In genomic region chr11:95703059-95703458, GRCh38 we compare ENCODE assay signal across 15 cellular contexts.
DNase-seq lines count a peak whose midpoint lies in the region; ATAC-seq and TF ChIP-seq lines count a peak whose summit lies in the region.
"Had no signal": no experiment of that assay in that cellular context is flagged by ENCODE, and none has a peak within 500 bp of the region (broad histone marks: within the 10 kb centered on the region; RNA-seq: fewer than 3 reads in every experiment).

No MANE protein-coding gene starts in this region.

- TF ChIP-seq CTCF in activated CD8-positive, alpha-beta T cell treated with anti-CD3 and anti-CD28 coated beads for 36 hours (IDR thresholded peaks at IDR 0.05): no peak

- H3K4me3 Mint-ChIP-seq in activated CD8-positive, alpha-beta T cell treated with anti-CD3 and anti-CD28 coated beads for 36 hours: peak overlapping the region; percentile 52
- H3K4me3 Mint-ChIP-seq in naive thymus-derived CD8-positive, alpha-beta T cell: peak overlapping the region in 7 of 10 donors; percentile 2 to 57 (median 23)
- H3K4me3 Mint-ChIP-seq: activated naive CD8-positive, alpha-beta T cell; dendritic cell treated with granulocyte-macrophage colony-stimulating factor and Interleukin-4, amounts not matched to agents 40 ng/mL and 50 ng/mL, for 4 days had no signal

- CTCF ChIA-PET in activated CD8-positive, alpha-beta T cell treated with anti-CD3 and anti-CD28 coated beads for 36 hours (lab: Charles Lee): interaction anchor here (0.7 to 15.3 kb wide), 4 partner anchors 9 to 548 kb away, joined by 3 to 294 read pairs (median 4); no protein-coding TSS in a partner anchor

- peaks cover 32% of the 10 kb centered on the region for H3K4me1 Mint-ChIP-seq in activated CD8-positive, alpha-beta T cell treated with anti-CD3 and anti-CD28 coated beads for 36 hours (ENCODE audit: low read depth)
- peaks cover 10 to 35% (median 34%) of the 10 kb centered on the region in 4 donors for H3K4me1 Mint-ChIP-seq in naive thymus-derived CD8-positive, alpha-beta T cell

- no peaks in the 10 kb centered on the region for H3K36me3 Mint-ChIP-seq in activated CD8-positive, alpha-beta T cell treated with anti-CD3 and anti-CD28 coated beads for 36 hours (ENCODE audit: low read depth)
- no peaks in the 10 kb centered on the region for H3K36me3 Mint-ChIP-seq in naive thymus-derived CD8-positive, alpha-beta T cell
- H3K36me3 Mint-ChIP-seq: activated naive CD8-positive, alpha-beta T cell had no signal

- peak; percentile 56 for DNase-seq in activated CD8-positive, alpha-beta T cell treated with anti-CD3 and anti-CD28 coated beads for 36 hours
- peak in 1 of 10 donors; percentile 17 for DNase-seq in naive thymus-derived CD8-positive, alpha-beta T cell
- no peak for DNase-seq in GM03348 (ENCODE audit: low spot score)
- no peak for DNase-seq in NCI-H446 treated with DMSO at 0.1 percent for 48 hours (lab: John Stamatoyannopoulos, UW)
- DNase-seq in 8988T: no peak
- DNase-seq: gastrocnemius medialis, Kasumi-1, left lung, NCI-H2171 treated with DMSO at 0.1 percent for 48 hours had no signal

- ATAC-seq in GM18498 (IDR thresholded peaks at IDR 0.05; ENCODE audit: unreplicated experiment) (peak; percentile 39), GM21515 (IDR thresholded peaks at IDR 0.05; ENCODE audit: unreplicated experiment) (peak; percentile 53), HG03378 (IDR thresholded peaks at IDR 0.05; ENCODE audit: unreplicated experiment) (no peak)
- ATAC-seq in activated CD8-positive, alpha-beta T cell treated with anti-CD3 and anti-CD28 coated beads for 36 hours: peak; percentile 37
- ATAC-seq in naive thymus-derived CD8-positive, alpha-beta T cell: no peak
- ATAC-seq: gastrocnemius medialis had no signal

- no peaks in the 10 kb centered on the region for H3K27me3 Mint-ChIP-seq in activated CD8-positive, alpha-beta T cell treated with anti-CD3 and anti-CD28 coated beads for 36 hours
- no peaks in the 10 kb centered on the region for H3K27me3 Mint-ChIP-seq in naive thymus-derived CD8-positive, alpha-beta T cell
- H3K27me3 Mint-ChIP-seq: activated naive CD8-positive, alpha-beta T cell; CD4-positive, alpha-beta T cell; dendritic cell treated with granulocyte-macrophage colony-stimulating factor and Interleukin-4, amounts not matched to agents 40 ng/mL and 50 ng/mL, for 4 days had no signal

- H3K9me3 Mint-ChIP-seq in activated CD8-positive, alpha-beta T cell treated with anti-CD3 and anti-CD28 coated beads for 36 hours: no peaks in the 10 kb centered on the region
- H3K9me3 Mint-ChIP-seq in naive thymus-derived CD8-positive, alpha-beta T cell: no peaks in the 10 kb centered on the region
- H3K9me3 Mint-ChIP-seq: CD4-positive, alpha-beta T cell; dendritic cell treated with granulocyte-macrophage colony-stimulating factor and Interleukin-4, amounts not matched to agents 40 ng/mL and 50 ng/mL, for 4 days had no signal

- POLR2A ChIA-PET in activated CD8-positive, alpha-beta T cell treated with anti-CD3 and anti-CD28 coated beads for 36 hours (lab: Charles Lee): interaction anchor here (0.7 to 0.9 kb wide), 3 partner anchors 8 to 497 kb away, joined by 3 read pairs; no protein-coding TSS in a partner anchor
- POLR2A ChIA-PET in naive thymus-derived CD8-positive, alpha-beta T cell (lab: Charles Lee): interaction anchor here (1.0 to 2.5 kb wide), 3 partner anchors 471 to 552 kb away, joined by 3 to 18 read pairs (median 3); partner anchors contain the start of gene SESN3

- no peak overlapping the region for H3K27ac Mint-ChIP-seq in activated CD8-positive, alpha-beta T cell treated with anti-CD3 and anti-CD28 coated beads for 36 hours
- peak overlapping the region in 2 of 10 donors; percentile 70 to 82 for H3K27ac Mint-ChIP-seq in naive thymus-derived CD8-positive, alpha-beta T cell
- H3K27ac Mint-ChIP-seq: activated naive CD8-positive, alpha-beta T cell; CD4-positive, alpha-beta T cell; dendritic cell treated with granulocyte-macrophage colony-stimulating factor and Interleukin-4, amounts not matched to agents 40 ng/mL and 50 ng/mL, for 4 days had no signal

- intact Hi-C loops in activated CD8-positive, alpha-beta T cell treated with anti-CD3 and anti-CD28 coated beads for 36 hours (cut with micrococcal nuclease): loop anchor here (5.0 to 10.0 kb wide), 2 partner anchors 101 to 638 kb away; partner anchors contain the start of gene SRSF8

Comparison
In these comparisons a context has a peak if more than half of its experiments do, and no peak if none do; other contexts are left out.
1. ATAC-seq: peak in GM18498 (single experiment), GM21515 (single experiment) and activated CD8-positive, alpha-beta T cell treated with anti-CD3 and anti-CD28 coated beads for 36 hours (single experiment); none in naive thymus-derived CD8-positive, alpha-beta T cell (0 of 2) and HG03378 (single experiment).